Comparison of ENCODE assay signal across 8 cellular contexts in the genomic region with DNA sequence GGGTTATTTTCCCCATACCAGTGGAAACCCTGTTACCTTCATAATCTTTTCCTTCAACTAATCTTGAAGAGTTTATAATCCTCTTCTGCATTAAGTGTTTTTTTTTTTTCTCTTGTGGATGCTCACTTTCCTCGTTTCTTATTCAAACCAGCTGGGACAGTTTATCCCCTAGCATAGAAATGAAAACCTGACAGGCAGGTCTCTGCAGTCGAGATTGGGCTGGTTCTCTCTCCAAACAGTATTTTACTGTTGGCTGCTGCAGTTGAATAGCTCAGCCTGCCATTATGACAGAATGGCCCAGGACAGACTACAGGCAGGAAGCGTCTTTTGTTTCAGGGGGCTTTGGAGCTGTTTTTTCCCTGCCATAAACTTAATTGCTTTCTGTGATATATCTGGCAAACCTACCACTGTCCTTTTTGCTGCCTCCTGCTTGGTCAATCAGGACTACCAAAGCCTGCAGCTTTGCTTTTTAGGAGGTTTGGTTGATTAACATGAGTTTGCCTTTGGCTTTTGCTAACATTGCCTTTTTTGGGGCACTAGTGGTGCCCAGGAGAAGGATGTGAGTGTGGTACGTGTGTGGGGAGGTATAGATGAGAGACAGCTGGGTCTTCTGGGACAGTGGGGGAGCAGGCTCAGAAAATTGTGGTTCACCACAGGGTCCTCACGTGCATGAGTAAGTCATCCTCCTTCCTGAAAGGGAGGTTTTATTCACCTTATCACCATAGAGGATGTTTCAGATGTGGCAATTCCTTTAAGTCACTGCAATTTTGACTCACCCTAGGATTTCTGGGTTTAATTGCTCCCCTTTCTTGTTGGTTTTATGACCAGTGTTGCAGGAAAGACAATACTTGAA.
A peak's percentile ranks its signal among the peaks of the same experiment; 100 is the strongest.
DNase-seq lines count a peak whose midpoint lies in the region; ATAC-seq and TF ChIP-seq lines count a peak whose summit lies in the region.

No MANE protein-coding gene starts in this region.

- H2AFZ ChIP-seq in SU-DHL-6 (ENCODE audit: low read depth, low read length, severe bottlenecking): no peak overlapping the region

- H3K27ac ChIP-seq in SU-DHL-6 (ENCODE audit: low read depth, low read length) (no peak overlapping the region), Peyer's patch (no peak overlapping the region), brain microvascular endothelial cell (no peak overlapping the region)

- peak overlapping the region; percentile 5 for H3K4me2 ChIP-seq in SU-DHL-6 (ENCODE audit: low read depth, low read length, poor library complexity, severe bottlenecking)

- H4K20me1 ChIP-seq in SU-DHL-6 (ENCODE audit: low read depth, low read length): no peaks in the 10 kb centered on the region

- intact Hi-C loops in head of caudate nucleus (cut with DNase I): no loop called here

- no peaks in the 10 kb centered on the region for H3F3A ChIP-seq in SU-DHL-6 (ENCODE audit: insufficient read depth)

- H3K27me3 ChIP-seq in SU-DHL-6 (ENCODE audit: low read length) (no peaks in the 10 kb centered on the region), Peyer's patch (no peaks in the 10 kb centered on the region), brain microvascular endothelial cell (replicated peaks) (no peaks in the 10 kb centered on the region)

- H3K79me2 ChIP-seq in SU-DHL-6 (ENCODE audit: insufficient read depth, low read length): no peaks in the 10 kb centered on the region

- peak; percentile 72 for ATAC-seq in HG02642 (IDR thresholded peaks at IDR 0.05; ENCODE audit: poor library complexity, unreplicated experiment)

- H3K4me3 ChIP-seq in SU-DHL-6 (ENCODE audit: insufficient read depth, low read length, poor library complexity, severe bottlenecking) (no peak overlapping the region), Peyer's patch (no peak overlapping the region), brain microvascular endothelial cell (ENCODE audit: low read depth, low read length) (no peak overlapping the region)

- no peaks in the 10 kb centered on the region for H3K4me1 ChIP-seq in Peyer's patch

- H3K9me2 ChIP-seq in SU-DHL-6 (replicated peaks; ENCODE audit: insufficient read depth, low read length): no peaks in the 10 kb centered on the region

- H3K36me3 ChIP-seq in SU-DHL-6 (ENCODE audit: low read length) (peaks cover 12% of the 10 kb centered on the region; the same call in 1 of the 2 replicates), Peyer's patch (no peaks in the 10 kb centered on the region), brain microvascular endothelial cell (replicated peaks) (no peaks in the 10 kb centered on the region)

- H3K9ac ChIP-seq in SU-DHL-6 (ENCODE audit: low read length): no peak overlapping the region

- 0 out of 2 replicates have a peak, but pooled peaks cover 5% of the 10 kb centered on the region for H3K9me3 ChIP-seq in SU-DHL-6 (ENCODE audit: insufficient read depth, low read length)
- no peaks in the 10 kb centered on the region for H3K9me3 ChIP-seq in Peyer's patch

- no peak for TF ChIP-seq CTCF in SU-DHL-6 (IDR thresholded peaks at IDR 0.05; ENCODE audit: insufficient read depth, low read length, poor library complexity, severe bottlenecking)
- no peak for TF ChIP-seq CTCF in Peyer's patch (IDR thresholded peaks at IDR 0.05)
- no peak for TF ChIP-seq CTCF in brain microvascular endothelial cell (IDR thresholded peaks at IDR 0.05; ENCODE audit: low read depth, low read length, missing control alignments)

- DNase-seq in ELR (ENCODE audit: low read depth) (peak; percentile 34), islet precursor cell (peak; percentile 77), Peyer's patch (no peak), brain microvascular endothelial cell (no peak), GM19240 (ENCODE audit: insufficient read length, low spot score) (no peak), head of caudate nucleus (no peak)

- no peak for TF ChIP-seq POLR2A in Peyer's patch (IDR thresholded peaks at IDR 0.05)

- in situ Hi-C loops in brain microvascular endothelial cell (cut with HindIII; ENCODE audit: low pct_ligation_motif_present, low sequenced_read_pairs): no loop called here

Comparison
In these comparisons a context has a peak if more than half of its experiments do, and no peak if none do; other contexts are left out.
1. DNase-seq: peak in ELR (single experiment) and islet precursor cell (single experiment); none in Peyer's patch (0 of 3), brain microvascular endothelial cell (single experiment), GM19240 (single experiment) and head of caudate nucleus (0 of 42).